Comparison of ENCODE assay signal across 30 cellular contexts in the genomic region with DNA sequence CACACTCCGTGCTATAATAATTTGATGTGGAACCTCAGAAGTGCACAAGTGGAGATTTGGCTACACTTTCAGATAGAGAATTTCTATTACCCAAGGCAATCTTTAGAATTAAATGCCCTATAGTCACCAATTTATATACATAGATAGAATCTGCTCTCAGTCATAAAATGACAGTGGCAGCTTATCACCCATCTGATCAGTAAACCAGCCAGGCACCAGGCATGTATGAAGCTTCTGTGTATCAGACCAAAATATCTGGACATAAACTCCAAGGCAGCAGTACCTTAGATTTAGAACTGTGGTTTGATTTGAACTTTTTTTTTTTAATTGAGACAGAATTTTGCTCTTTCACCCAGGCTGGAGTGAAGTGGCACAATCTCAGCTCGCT.
"Had no signal": no experiment of that assay in that cellular context is flagged by ENCODE, and none has a peak within 500 bp of the region (broad histone marks: within the 10 kb centered on the region; RNA-seq: fewer than 3 reads in every experiment).

No MANE protein-coding gene starts in this region.

- DNase-seq: activated B cell treated with CpG ODN at 0.5 μM for 24 hours; activated CD4-positive, alpha-beta memory T cell treated with anti-CD3 and anti-CD28 coated beads for 36 hours; activated CD4-positive, alpha-beta T cell treated with anti-CD3 and anti-CD28 coated beads for 4 hours; activated CD4-positive, alpha-beta T cell treated with anti-CD3 and anti-CD28 coated beads, Interleukin-2, amount 10 ng/mL, durations not matched to agents 24 days and 14 days; activated CD4-positive, alpha-beta T cell treated with anti-CD3 and anti-CD28 coated beads, Interleukin-2, amount 50 U/mL, for 1 hour; activated CD4-positive, alpha-beta T cell treated with anti-CD3 and anti-CD28 coated beads, Interleukin-2, amount 50 U/mL, for 4 hours; activated CD4-positive, CD25-positive, alpha-beta regulatory T cell treated with anti-CD3 and anti-CD28 coated beads, Interleukin-2, amount 50 U/mL, for 72 hours; activated CD8-positive, alpha-beta memory T cell treated with anti-CD3 and anti-CD28 coated beads, Interleukin-2, amount 50 U/mL, for 4 hours; activated CD8-positive, alpha-beta T cell treated with anti-CD3 and anti-CD28 coated beads for 36 hours; activated effector memory CD4-positive, alpha-beta T cell treated with anti-CD3 and anti-CD28 coated beads, Interleukin-2, amount 50 U/mL, for 16 hours; activated gamma-delta T cell treated with Interleukin-2 at 50 U/mL for 16 hours; activated naive CD4-positive, alpha-beta T cell; activated naive CD4-positive, alpha-beta T cell treated with anti-CD3 and anti-CD28 coated beads for 36 hours; activated naive CD4-positive, alpha-beta T cell treated with anti-CD3 and anti-CD28 coated beads, Interleukin-2, amount 50 U/mL, for 16 hours; activated naive CD8-positive, alpha-beta T cell treated with anti-CD3 and anti-CD28 coated beads for 36 hours; activated T-cell treated with anti-CD3 and anti-CD28 coated beads for 4 hours; activated T-cell treated with anti-CD3 and anti-CD28 coated beads, Interleukin-2, amount 50 U/mL, for 1 hour; activated T-cell treated with anti-CD3 and anti-CD28 coated beads, Interleukin-2, amount 50 U/mL, for 4 hours; activated T-cell treated with anti-CD3 and anti-CD28 coated beads, Interleukin-2, amount 50 U/mL, for 72 hours; amniotic stem cell; aorta; body of pancreas; brain microvascular endothelial cell; central memory CD4-positive, alpha-beta T cell; T-helper 2 cell; T-helper 9 cell had no signal

- H3K9me3 ChIP-seq: adrenal gland, body of pancreas, breast epithelium had no signal

- H3K36me3 ChIP-seq: adrenal gland, brain microvascular endothelial cell, breast epithelium had no signal

- H3K4me1 ChIP-seq: adrenal gland, body of pancreas, breast epithelium had no signal

- H3K27me3 ChIP-seq: adrenal gland, body of pancreas, brain microvascular endothelial cell, breast epithelium had no signal

- H3K27ac ChIP-seq: adrenal gland, body of pancreas, brain microvascular endothelial cell, breast epithelium had no signal

- H3K4me3 ChIP-seq: adrenal gland, body of pancreas, breast epithelium had no signal

- ATAC-seq: activated CD8-positive, alpha-beta T cell treated with anti-CD3 and anti-CD28 coated beads for 36 hours; activated naive CD4-positive, alpha-beta T cell treated with anti-CD3 and anti-CD28 coated beads, Interleukin-2, amount 50 U/mL, for 72 hours; activated T-cell treated with anti-CD3 and anti-CD28 coated beads, Interleukin-2, amount 50 U/mL, for 4 hours; activated T-cell treated with anti-CD3 and anti-CD28 coated beads, Interleukin-2, amount 50 U/mL, for 72 hours; activated T-helper 17 cell treated with anti-CD3 and anti-CD28 coated beads, Interleukin-2, amount 50 U/mL, for 72 hours; body of pancreas had no signal
